Comparison of ENCODE assay signal across 26 cellular contexts in the genomic region with DNA sequence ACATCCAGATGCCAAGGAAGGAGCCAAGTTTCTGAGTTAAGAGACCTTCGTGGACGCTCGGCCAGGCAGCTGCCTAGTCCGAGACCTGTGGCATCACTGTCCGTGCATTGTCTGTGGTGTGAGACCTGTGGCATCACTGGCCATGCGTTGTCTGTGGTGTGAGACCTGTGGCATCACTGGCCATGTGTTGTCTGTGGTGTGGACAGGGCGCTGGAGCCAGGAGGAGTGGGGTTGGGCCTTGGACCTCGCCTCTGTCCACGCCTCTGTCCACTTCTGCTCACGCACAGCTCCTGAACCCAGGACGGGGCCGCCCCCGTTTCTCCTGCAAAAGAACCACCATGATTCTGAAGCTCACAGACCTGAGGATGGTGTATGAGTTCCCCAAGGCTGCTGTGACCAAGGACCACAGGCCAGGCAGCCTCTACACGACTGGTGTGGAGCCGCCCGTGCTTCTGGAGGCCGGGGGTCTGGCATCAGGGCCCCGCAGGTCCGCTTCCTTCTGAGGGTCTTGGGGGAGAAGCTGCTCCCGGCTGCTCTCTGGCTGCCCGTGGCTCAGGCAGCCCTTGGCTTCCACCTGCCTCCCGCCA.
DNase-seq lines count a peak whose midpoint lies in the region; ATAC-seq, FAIRE-seq and TF ChIP-seq lines count a peak whose summit lies in the region.
"Had no signal": no experiment of that assay in that cellular context is flagged by ENCODE, and none has a peak within 500 bp of the region (broad histone marks: within the 10 kb centered on the region; RNA-seq: fewer than 3 reads in every experiment).

No MANE protein-coding gene starts in this region.

- H3K56ac ChIP-seq in H1 (replicated peaks; ENCODE audit: insufficient read length, low read depth, low read length), result no peak overlapping the region

- H4K8ac ChIP-seq in H1 (ENCODE audit: extremely low read depth, insufficient read depth, low read length), result 0 out of 2 replicates have a peak overlapping the region, but pooled peaks have one; percentile 57
- no peak overlapping the region for H4K8ac ChIP-seq in neuronal stem cell (ENCODE audit: low read depth, low read length)

- H2BK5ac ChIP-seq in H1 (ENCODE audit: low read depth, low read length), result no peak overlapping the region
- no peak overlapping the region for H2BK5ac ChIP-seq in neuronal stem cell (ENCODE audit: low read length)

- H3K27me3 ChIP-seq in SJSA1 (replicated peaks) (no peaks in the 10 kb centered on the region), H1 (replicated peaks in 1 of 4; ENCODE audit: control insufficient read depth in 3 of 4, extremely low read depth in 1 of 4, insufficient read depth in 3 of 4, low read length in 3 of 4) (no peaks in the 10 kb centered on the region; a peak in 1 of 7 replicates), neuronal stem cell (ENCODE audit: control insufficient read depth in 3 of 3, insufficient read depth in 3 of 3, low read depth in 1 of 3, low read length in 3 of 3) (peaks cover 0 to 2% (median 0%) of the 10 kb centered on the region in 3 experiments)
- H3K27me3 ChIP-seq: BE2C had no signal

- ATAC-seq in HG02852 (IDR thresholded peaks at IDR 0.05; ENCODE audit: unreplicated experiment), result no peak
- ATAC-seq: GM12878 had no signal

- H3K9me3 ChIP-seq in SJSA1 (replicated peaks) (no peaks in the 10 kb centered on the region), H1 (ENCODE audit: insufficient read depth in 2 of 2, low read depth in 1 of 2, low read length in 1 of 2) (peaks cover 0 to 3% of the 10 kb centered on the region in 2 experiments; a peak in 1 of 4 replicates), neuronal stem cell (replicated peaks in 1 of 2; ENCODE audit: control insufficient read depth in 2 of 2, insufficient read depth in 1 of 2, low read depth in 1 of 2, low read length in 2 of 2) (peaks cover 3 to 11% of the 10 kb centered on the region in 2 donors)

- H3K79me1 ChIP-seq in H1 (ENCODE audit: low read depth, low read length) (peaks cover 4% of the 10 kb centered on the region; the same call in 1 of the 2 replicates), neuronal stem cell (ENCODE audit: low read depth, low read length) (peaks cover 22% of the 10 kb centered on the region)

- H2BK15ac ChIP-seq in H1 (ENCODE audit: low read length) (no peak overlapping the region), neuronal stem cell (ENCODE audit: low read length) (no peak overlapping the region)

- CTCF ChIA-PET in H1 (lab: Charles Lee; ENCODE audit: partially characterized antibody), result interaction anchor here (1.0 kb wide), 1 partner anchor 14 kb away, joined by 3 read pairs; no protein-coding TSS in a partner anchor

- no peak for TF ChIP-seq CTCF in H1 (IDR thresholded peaks at IDR 0.05; ENCODE audit: control extremely low read depth in 1 of 3, insufficient read depth in 1 of 3, low read depth in 1 of 3, low read length in 3 of 3)

- H3K27ac ChIP-seq in SJSA1 (peak overlapping the region; percentile 77; the same call in 1 of the 2 replicates), H1 (ENCODE audit: low read depth, low read length) (no peak overlapping the region), neuronal stem cell (replicated peaks; ENCODE audit: low read length) (no peak overlapping the region)
- H3K27ac ChIP-seq: BLaER1 had no signal

- TF ChIP-seq RAD21 in H1 (IDR thresholded peaks at IDR 0.05 in 1 of 2, conservative IDR thresholded peaks at IDR 0.05 in 1 of 2; ENCODE audit: low read depth in 2 of 2, low read length in 2 of 2), result no peak

- H2AFZ ChIP-seq in H1 (ENCODE audit: low read length) (no peak overlapping the region), neuronal stem cell (ENCODE audit: low read length) (no peak overlapping the region)

- H3K4me2 ChIP-seq in H1 (ENCODE audit: insufficient read depth in 1 of 2, low read depth in 2 of 2, low read length in 2 of 2) (no peak overlapping the region), neuronal stem cell (ENCODE audit: insufficient read depth, low read length, poor library complexity, severe bottlenecking) (no peak overlapping the region)

- H2AK5ac ChIP-seq in H1 (ENCODE audit: low read depth, low read length), result no peak overlapping the region
- peak overlapping the region; percentile 56 for H2AK5ac ChIP-seq in neuronal stem cell (ENCODE audit: low read depth, low read length)

- H3K4me3 ChIP-seq in SJSA1, result no peak overlapping the region
- H3K4me3 ChIP-seq in H1 (ENCODE audit: extremely low read depth in 1 of 4, insufficient read depth in 2 of 4, low read depth in 3 of 4, low read length in 4 of 4), result no peak overlapping the region
- H3K4me3 ChIP-seq in neuronal stem cell (ENCODE audit: low read length in 2 of 2), result no peak overlapping the region
- H3K4me3 ChIP-seq: BLaER1, GM12878 had no signal

- POLR2A ChIA-PET in H1 (lab: Charles Lee; ENCODE audit: partially characterized antibody), result no interaction called here

- no peak for FAIRE-seq in H1 (lab: Jason Lieb, UNC)
- FAIRE-seq: A204.1, GM12878, GM12892, GM18507 had no signal

- H3K23ac ChIP-seq in H1 (ENCODE audit: insufficient read length) (no peak overlapping the region), neuronal stem cell (ENCODE audit: low read depth, low read length, poor library complexity) (no peak overlapping the region)

- TF ChIP-seq EP300 in H1 (IDR thresholded peaks at IDR 0.05; ENCODE audit: borderline replicate concordance in 1 of 2, low read depth in 2 of 2, low read length in 2 of 2), result no peak

- no peak overlapping the region for H4K91ac ChIP-seq in H1 (replicated peaks; ENCODE audit: insufficient read length, low read length)
- no peak overlapping the region for H4K91ac ChIP-seq in neuronal stem cell (ENCODE audit: low read depth, low read length, poor library complexity)

- H3K79me2 ChIP-seq in H1 (ENCODE audit: control insufficient read depth in 1 of 2, insufficient read depth in 2 of 2, low read length in 2 of 2), result peaks cover 0 to 8% of the 10 kb centered on the region in 2 experiments; a peak in 2 of 4 replicates

- no peak overlapping the region for H3K18ac ChIP-seq in H1 (ENCODE audit: extremely low read depth, low read length)
- H3K18ac ChIP-seq in neuronal stem cell (ENCODE audit: low read length), result peak overlapping the region; percentile 53

- no peak for TF ChIP-seq POLR2A in H1 (IDR thresholded peaks at IDR 0.05; ENCODE audit: control extremely low read depth in 1 of 2, low read depth in 2 of 2, low read length in 2 of 2)

- no peak overlapping the region for H2BK20ac ChIP-seq in H1 (ENCODE audit: low read length)

- DNase-seq in SJSA1 (ENCODE audit: low read depth in 1 of 2, low spot score in 2 of 2), result no peak
- DNase-seq in H1 (ENCODE audit: low read depth in 1 of 2, low spot score in 2 of 2), result no peak
- DNase-seq in neuronal stem cell (ENCODE audit: low spot score), result no peak
- DNase-seq in stimulated activated CD4-positive, alpha-beta T cell treated with anti-CD3 and anti-CD28 coated beads, Interleukin-4, amount 100 ng/mL, for 4 hours, result no peak
- DNase-seq in HK-2 (ENCODE audit: unreplicated experiment), result no peak
- DNase-seq: 8988T; ACHN; BE2C; C1 segment of cervical spinal cord; CD4-positive, alpha-beta memory T cell; CD4-positive, CD25-positive, alpha-beta regulatory T cell; CD8-positive, alpha-beta memory T cell; COR-L47; DMS 273 treated with DMSO at 0.1 percent for 48 hours; DMS153; DMS53; DMS79; DND-41; EL; GDM1 had no signal

- H2BK12ac ChIP-seq in H1 (ENCODE audit: low read depth, low read length) (no peak overlapping the region), neuronal stem cell (ENCODE audit: low read length) (no peak overlapping the region)

- H3K4me1 ChIP-seq in SJSA1 (replicated peaks) (peaks cover 18% of the 10 kb centered on the region), H1 (replicated peaks in 1 of 4; ENCODE audit: control insufficient read depth in 3 of 4, insufficient read depth in 4 of 4, low read length in 3 of 4) (peaks cover 0 to 3% (median 0%) of the 10 kb centered on the region in 4 experiments; a peak in 3 of 7 replicates), neuronal stem cell (ENCODE audit: control insufficient read depth in 2 of 2, insufficient read depth in 1 of 2, low read depth in 1 of 2, low read length in 2 of 2) (no peaks in the 10 kb centered on the region)
- H3K4me1 ChIP-seq: BE2C had no signal

- H3K9ac ChIP-seq in H1 (replicated peaks in 1 of 4; ENCODE audit: extremely low read depth in 1 of 4, low read depth in 3 of 4, low read length in 3 of 4) (no peak overlapping the region), neuronal stem cell (ENCODE audit: low read depth, low read length, poor library complexity) (peak overlapping the region; percentile 80)
- H3K9ac ChIP-seq: BLaER1 had no signal

- H3K4ac ChIP-seq in H1 (replicated peaks; ENCODE audit: insufficient read length, low read depth, low read length) (no peak overlapping the region), neuronal stem cell (ENCODE audit: low read length) (peak overlapping the region; percentile 90)

- H4K5ac ChIP-seq in H1 (ENCODE audit: insufficient read length, low read depth, low read length), result no peak overlapping the region

- H4K20me1 ChIP-seq in H1 (replicated peaks in 1 of 2; ENCODE audit: control insufficient read depth in 1 of 2, insufficient read depth in 2 of 2, low read length in 2 of 2), result peaks cover 0 to 14% of the 10 kb centered on the region in 2 experiments

- peaks cover 7% of the 10 kb centered on the region for H3K23me2 ChIP-seq in H1 (ENCODE audit: low read depth, low read length)

- WGBS in H1 (ENCODE audit: extremely low coverage in 1 of 2, insufficient coverage in 1 of 2, insufficient read length in 1 of 2, insufficient replicate concordance in 2 of 2, low coverage in 1 of 2, low lambda C conversion rate in 2 of 2, missing lambda C conversion rate in 1 of 2), 2 experiments, result 95% methylated on average over 20 of the region's 22 CpGs; no CpG with 5 or more reads in 1 of the 2 experiments
- no CpG with 5 or more reads among the region's 22 CpGs for WGBS in neuronal stem cell (ENCODE audit: extremely low coverage in 2 of 2, insufficient read length in 2 of 2, insufficient replicate concordance in 1 of 2), 2 donors

- no peak overlapping the region for H2BK120ac ChIP-seq in H1 (replicated peaks; ENCODE audit: low read depth, low read length)
- H2BK120ac ChIP-seq in neuronal stem cell (ENCODE audit: low read depth, low read length), result no peak overlapping the region

- H3K36me3 ChIP-seq in SJSA1 (peaks cover 3% of the 10 kb centered on the region; the same call in 1 of the 2 replicates), H1 (ENCODE audit: control insufficient read depth in 2 of 4, insufficient read depth in 4 of 4, low read length in 3 of 4) (no peaks in the 10 kb centered on the region; a peak in 1 of 8 replicates), neuronal stem cell (replicated peaks in 1 of 2; ENCODE audit: control insufficient read depth in 2 of 2, insufficient read depth in 2 of 2, low read length in 2 of 2) (no peaks in the 10 kb centered on the region)
- H3K36me3 ChIP-seq: BE2C, BLaER1 had no signal

- H3K14ac ChIP-seq in H1 (ENCODE audit: insufficient read length) (no peak overlapping the region), neuronal stem cell (ENCODE audit: low read length) (peak overlapping the region; percentile 64)

TF ChIP-seq in H1, 55 proteins besides CTCF, POLR2A, EP300 and RAD21 (continues in another document):
- TF ChIP-seq NRF1 (IDR thresholded peaks at IDR 0.05; ENCODE audit: low read depth, low read length) (no peak), HDAC6 (IDR thresholded peaks at IDR 0.05; ENCODE audit: low read depth, low read length) (no peak), GABPA (IDR thresholded peaks at IDR 0.05; ENCODE audit: borderline replicate concordance, insufficient read depth, low read length) (no peak)
